1 cellular context compared by ENCODE assay signal in the genomic region with DNA sequence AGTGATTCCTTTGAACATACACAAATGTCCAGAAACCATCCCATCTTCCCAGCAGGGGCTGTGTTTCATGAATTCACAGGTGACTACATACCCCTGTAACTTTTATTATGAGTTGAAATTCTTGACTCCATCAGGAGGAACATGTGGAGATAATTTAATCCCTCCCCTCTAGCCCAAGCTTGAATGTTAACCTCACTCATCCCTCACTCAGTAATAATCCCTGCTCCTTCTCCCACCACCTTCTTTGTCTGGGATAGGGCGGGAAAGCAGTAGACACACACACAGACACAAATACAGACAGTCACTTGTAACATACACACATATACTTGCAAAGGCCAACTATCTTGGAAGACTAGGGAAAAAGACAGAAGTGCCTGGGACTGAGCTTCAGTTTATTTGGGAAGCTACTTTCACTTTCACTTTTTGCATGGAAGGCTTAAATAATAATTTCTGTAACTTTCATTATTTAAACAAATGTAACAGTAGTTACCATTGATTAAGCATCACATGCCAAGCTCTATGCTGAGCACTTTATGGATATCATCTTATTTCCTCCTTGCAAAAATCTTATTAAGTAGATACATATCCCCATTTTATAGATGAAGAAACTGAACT.
TF ChIP-seq lines count a peak whose summit lies in the region.

No MANE protein-coding gene starts in this region.

TF ChIP-seq in liver, 16 proteins besides CTCF, POLR2A, EP300 and RAD21 (continued from another document):
- TF ChIP-seq, protein P1, sequence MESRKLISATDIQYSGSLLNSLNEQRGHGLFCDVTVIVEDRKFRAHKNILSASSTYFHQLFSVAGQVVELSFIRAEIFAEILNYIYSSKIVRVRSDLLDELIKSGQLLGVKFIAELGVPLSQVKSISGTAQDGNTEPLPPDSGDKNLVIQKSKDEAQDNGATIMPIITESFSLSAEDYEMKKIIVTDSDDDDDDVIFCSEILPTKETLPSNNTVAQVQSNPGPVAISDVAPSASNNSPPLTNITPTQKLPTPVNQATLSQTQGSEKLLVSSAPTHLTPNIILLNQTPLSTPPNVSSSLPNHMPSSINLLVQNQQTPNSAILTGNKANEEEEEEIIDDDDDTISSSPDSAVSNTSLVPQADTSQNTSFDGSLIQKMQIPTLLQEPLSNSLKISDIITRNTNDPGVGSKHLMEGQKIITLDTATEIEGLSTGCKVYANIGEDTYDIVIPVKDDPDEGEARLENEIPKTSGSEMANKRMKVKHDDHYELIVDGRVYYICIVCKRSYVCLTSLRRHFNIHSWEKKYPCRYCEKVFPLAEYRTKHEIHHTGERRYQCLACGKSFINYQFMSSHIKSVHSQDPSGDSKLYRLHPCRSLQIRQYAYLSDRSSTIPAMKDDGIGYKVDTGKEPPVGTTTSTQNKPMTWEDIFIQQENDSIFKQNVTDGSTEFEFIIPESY (IDR thresholded peaks at IDR 0.05), result no peak
- no peak for TF ChIP-seq RXRA (IDR thresholded peaks at IDR 0.05)
- TF ChIP-seq FOXA1 (IDR thresholded peaks at IDR 0.05), result no peak
- TF ChIP-seq HNF4A (conservative IDR thresholded peaks at IDR 0.05), result no peak
- TF ChIP-seq FOXA2 (IDR thresholded peaks at IDR 0.05), result no peak
- TF ChIP-seq YY1 (IDR thresholded peaks at IDR 0.05), result no peak
- no peak for TF ChIP-seq EGR1 (IDR thresholded peaks at IDR 0.05; ENCODE audit: low read depth in 2 of 2)
- TF ChIP-seq SP1 (IDR thresholded peaks at IDR 0.05), result no peak
- no peak for TF ChIP-seq NR2F2 (IDR thresholded peaks at IDR 0.05)
- TF ChIP-seq, protein P2, sequence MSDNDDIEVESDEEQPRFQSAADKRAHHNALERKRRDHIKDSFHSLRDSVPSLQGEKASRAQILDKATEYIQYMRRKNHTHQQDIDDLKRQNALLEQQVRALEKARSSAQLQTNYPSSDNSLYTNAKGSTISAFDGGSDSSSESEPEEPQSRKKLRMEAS (IDR thresholded peaks at IDR 0.05), result no peak
- TF ChIP-seq TAF1 (conservative IDR thresholded peaks at IDR 0.05), result no peak
